Comparison of ENCODE assay signal across 8 cellular contexts in the genomic region with DNA sequence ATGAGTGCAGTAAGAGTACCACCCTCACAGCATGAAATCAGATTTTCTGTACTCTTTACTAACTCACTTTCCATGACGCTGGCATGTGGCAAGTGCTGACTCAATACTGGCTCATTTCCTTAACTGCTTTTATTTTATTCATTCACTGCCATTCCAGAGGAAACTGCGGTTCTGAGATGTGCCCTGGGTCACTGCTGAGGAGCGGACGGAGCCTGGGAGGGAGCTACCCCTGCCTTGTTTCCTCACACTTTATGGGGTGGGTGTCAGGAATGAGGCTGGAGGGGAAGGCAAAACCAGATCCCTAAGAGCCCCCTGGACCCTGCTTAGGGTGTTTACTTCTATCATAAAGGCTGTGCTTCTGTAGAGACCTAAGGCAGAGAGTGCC. TPM values are rescaled to one million over a fixed set of nuclear protein-coding genes. Genes with fewer than 3 reads are reported as not detected.
DNase-seq lines count a peak whose midpoint lies in the region; ATAC-seq and TF ChIP-seq lines count a peak whose summit lies in the region.

No MANE protein-coding gene starts in this region.

- peak overlapping the region; percentile 79 for H3K4me2 ChIP-seq in skeletal muscle satellite cell (ENCODE audit: low read length)

- no peaks in the 10 kb centered on the region for H3K27me3 ChIP-seq in RWPE2 (ENCODE audit: insufficient read depth, poor library complexity, severe bottlenecking)
- H3K27me3 ChIP-seq in skeletal muscle satellite cell (ENCODE audit: control insufficient read depth, insufficient read depth, low read length), result no peaks in the 10 kb centered on the region

- no peak for TF ChIP-seq CTCF in RWPE2 (IDR thresholded peaks at IDR 0.05; ENCODE audit: poor library complexity, severe bottlenecking)
- TF ChIP-seq CTCF in chondrocyte (IDR thresholded peaks at IDR 0.05), result no peak

- H3K4me1 ChIP-seq in RWPE2 (ENCODE audit: insufficient read depth, poor library complexity, severe bottlenecking), result peaks cover 65% of the 10 kb centered on the region
- peaks cover 88% of the 10 kb centered on the region for H3K4me1 ChIP-seq in skeletal muscle satellite cell (ENCODE audit: control insufficient read depth, insufficient read depth, low read length)

- peak; percentile 81 for DNase-seq in GM03348 (ENCODE audit: low spot score)
- peak; percentile 89 for DNase-seq in RWPE2 (ENCODE audit: low spot score)
- DNase-seq in chondrocyte (ENCODE audit: low spot score), result no peak
- DNase-seq in OCI-M2 (lab: John Stamatoyannopoulos, UW; ENCODE audit: unreplicated experiment), result no peak

- H3K36me3 Mint-ChIP-seq in chondrocyte (ENCODE audit: low read depth), result no peaks in the 10 kb centered on the region

- peaks cover 7% of the 10 kb centered on the region for H3K36me3 ChIP-seq in RWPE2 (ENCODE audit: low read depth)
- H3K36me3 ChIP-seq in skeletal muscle satellite cell (ENCODE audit: insufficient read depth, low read length), result peaks cover 56% of the 10 kb centered on the region

- H3K9ac ChIP-seq in skeletal muscle satellite cell (ENCODE audit: low read depth, low read length), result peak overlapping the region; percentile 92

- no peak overlapping the region for H3K4me3 ChIP-seq in RWPE2 (ENCODE audit: severe bottlenecking)
- peak overlapping the region; percentile 56 for H3K4me3 ChIP-seq in skeletal muscle satellite cell (ENCODE audit: low read length)

- peaks cover 79% of the 10 kb centered on the region for H3K4me1 Mint-ChIP-seq in chondrocyte (ENCODE audit: low read depth)

- H3K9me3 ChIP-seq in RWPE2 (ENCODE audit: severe bottlenecking) (no peaks in the 10 kb centered on the region), skeletal muscle satellite cell (replicated peaks; ENCODE audit: low read length) (no peaks in the 10 kb centered on the region)

- peak overlapping the region; percentile 99 for H3K27ac ChIP-seq in RWPE2 (ENCODE audit: poor library complexity, severe bottlenecking)

- peak overlapping the region; percentile 93 for H3K27ac Mint-ChIP-seq in chondrocyte (ENCODE audit: unreplicated experiment)

- no peak overlapping the region for H3K4me3 Mint-ChIP-seq in chondrocyte (ENCODE audit: unreplicated experiment)

- ATAC-seq in RWPE2 (ENCODE audit: low read depth) (peak; percentile 78), GM18873 (IDR thresholded peaks at IDR 0.05; ENCODE audit: low FRiP score, unreplicated experiment) (no peak), GM18870 (IDR thresholded peaks at IDR 0.05; ENCODE audit: unreplicated experiment) (no peak), HG03342 (IDR thresholded peaks at IDR 0.05; ENCODE audit: unreplicated experiment) (no peak)

- no peaks in the 10 kb centered on the region for H3K9me3 Mint-ChIP-seq in chondrocyte (ENCODE audit: low read depth)

- H3K27me3 Mint-ChIP-seq in chondrocyte (ENCODE audit: low read depth), result no peaks in the 10 kb centered on the region

RNA-seq across cellular contexts. Expression of gene NT5E, which starts 14.4 kb away (rescaled TPM):
- 43.1 to 49.0 TPM (median 48.7 TPM) in 3 replicates for total RNA-seq in chondrocyte
- total RNA-seq in skeletal muscle satellite cell (2012; rRNA removed), result 342 and 377 TPM in 2 replicates

Comparison
In these comparisons a context has a peak if more than half of its experiments do, and no peak if none do; other contexts are left out.
1. DNase-seq: peak in GM03348 (single experiment) and RWPE2 (single experiment); none in chondrocyte (single experiment) and OCI-M2 (single experiment).